Comparison of ENCODE assay signal across 8 cellular contexts in genomic region chrY:12662745-12663576, GRCh38. TPM values are rescaled to one million over a fixed set of nuclear protein-coding genes. Genes with fewer than 3 reads are reported as not detected.
DNase-seq lines count a peak whose midpoint lies in the region; ATAC-seq, FAIRE-seq and TF ChIP-seq lines count a peak whose summit lies in the region.

No MANE protein-coding gene starts in this region.

- TF ChIP-seq CTCF in PC-9 (conservative IDR thresholded peaks at IDR 0.05) = no peak
- TF ChIP-seq CTCF in esophagus squamous epithelium (IDR thresholded peaks at IDR 0.05) = no peak
- no peak for TF ChIP-seq CTCF in uterus (IDR thresholded peaks at IDR 0.05)

- DNase-seq in GM18507 (ENCODE audit: extremely low spot score, insufficient read length, low read depth) (no peak), KG1 (lab: John Stamatoyannopoulos, UW) (peak; percentile 5), memory B cell (ENCODE audit: low spot score in 2 of 2) (peak in 1 of 2 donors; percentile 34), PC-9 (no peak), esophagus squamous epithelium (lab: John Stamatoyannopoulos, UW) (no peak), uterus (no peak), aorta (no peak)
- peak; percentile 61 for DNase-seq in activated naive CD4-positive, alpha-beta T cell treated with anti-CD3 and anti-CD28 coated beads, Interleukin-2, amount 10 ng/mL, durations not matched to agents 7 days and 5 days

- peaks cover 23% of the 10 kb centered on the region for H3K36me3 Mint-ChIP-seq in activated naive CD4-positive, alpha-beta T cell treated with anti-CD3 and anti-CD28 coated beads, Interleukin-2, amount 10 ng/mL, durations not matched to agents 7 days and 5 days
- H3K36me3 Mint-ChIP-seq in memory B cell = peaks cover 3% of the 10 kb centered on the region

- peak; percentile 69 for FAIRE-seq in GM18507 (lab: Jason Lieb, UNC)

- H3K9me3 ChIP-seq in PC-9 (ENCODE audit: insufficient read depth, low read depth) (no peaks in the 10 kb centered on the region), esophagus squamous epithelium (no peaks in the 10 kb centered on the region), uterus (no peaks in the 10 kb centered on the region), aorta (ENCODE audit: control insufficient read depth, low read length) (no peaks in the 10 kb centered on the region)

- peak overlapping the region; percentile 98 for H3K4me3 Mint-ChIP-seq in activated naive CD4-positive, alpha-beta T cell treated with anti-CD3 and anti-CD28 coated beads, Interleukin-2, amount 10 ng/mL, durations not matched to agents 7 days and 5 days
- peak overlapping the region; percentile 98 for H3K4me3 Mint-ChIP-seq in memory B cell

- H3K27me3 Mint-ChIP-seq in activated naive CD4-positive, alpha-beta T cell treated with anti-CD3 and anti-CD28 coated beads, Interleukin-2, amount 10 ng/mL, durations not matched to agents 7 days and 5 days = no peaks in the 10 kb centered on the region
- H3K27me3 Mint-ChIP-seq in memory B cell = no peaks in the 10 kb centered on the region

- intact Hi-C loops in PC-9 (cut with micrococcal nuclease; ENCODE audit: unreplicated experiment) = no loop called here
- intact Hi-C loops in esophagus squamous epithelium (cut with DNase I) = no loop called here
- intact Hi-C loops in uterus (cut with DNase I; ENCODE audit: low total_unique reads) = no loop called here
- intact Hi-C loops in aorta (cut with DNase I) = no loop called here

- 0% methylated on average over 25 of the region's 40 CpGs; no CpG with 5 or more reads in 1 of the 2 donors for whole genome bisulfite sequencing in esophagus squamous epithelium, 2 donors
- 0% methylated on average over 40 of the region's 40 CpGs; no CpG with 5 or more reads in 1 of the 2 donors for WGBS in aorta, 2 donors

- TF ChIP-seq POLR2A in esophagus squamous epithelium (IDR thresholded peaks at IDR 0.05) = peak in 1 of 4 donors; percentile 19
- no peak for TF ChIP-seq POLR2A in uterus (IDR thresholded peaks at IDR 0.05)

- H3K4me1 ChIP-seq in PC-9 (replicated peaks; ENCODE audit: insufficient read depth) (no peaks in the 10 kb centered on the region), esophagus squamous epithelium (peaks cover 0 to 38% (median 0%) of the 10 kb centered on the region in 3 donors), uterus (no peaks in the 10 kb centered on the region), aorta (ENCODE audit: control insufficient read depth in 1 of 2, insufficient read depth in 2 of 2, low read length in 2 of 2) (no peaks in the 10 kb centered on the region)

- H3K9me3 Mint-ChIP-seq in activated naive CD4-positive, alpha-beta T cell treated with anti-CD3 and anti-CD28 coated beads, Interleukin-2, amount 10 ng/mL, durations not matched to agents 7 days and 5 days = no peaks in the 10 kb centered on the region
- no peaks in the 10 kb centered on the region for H3K9me3 Mint-ChIP-seq in memory B cell

- H3K4me3 ChIP-seq in PC-9 = no peak overlapping the region
- H3K4me3 ChIP-seq in esophagus squamous epithelium = peak overlapping the region in 2 of 4 donors; percentile 43 to 60
- no peak overlapping the region for H3K4me3 ChIP-seq in uterus
- H3K4me3 ChIP-seq in aorta (ENCODE audit: low read length in 2 of 2) = peak overlapping the region in 1 of 2 donors; percentile 97

- H3K27ac ChIP-seq in PC-9 (no peak overlapping the region), esophagus squamous epithelium (peak overlapping the region in 2 of 4 donors; percentile 87 to 91), uterus (no peak overlapping the region), aorta (ENCODE audit: low read depth in 1 of 2, low read length in 2 of 2) (peak overlapping the region in 1 of 2 donors; percentile 90)

- H2AFZ ChIP-seq in PC-9 = no peak overlapping the region

- H3K27ac Mint-ChIP-seq in activated naive CD4-positive, alpha-beta T cell treated with anti-CD3 and anti-CD28 coated beads, Interleukin-2, amount 10 ng/mL, durations not matched to agents 7 days and 5 days = peak overlapping the region; percentile 100
- H3K27ac Mint-ChIP-seq in memory B cell = peak overlapping the region; percentile 98

- H3K9me2 ChIP-seq in PC-9 (ENCODE audit: insufficient read depth) = no peaks in the 10 kb centered on the region

- no peaks in the 10 kb centered on the region for H3F3A ChIP-seq in PC-9 (ENCODE audit: insufficient read depth, low read depth)

- no TSS peak for BruUV-seq in PC-9 (replicated peaks; lab: Mats Ljungman, UMichigan)

- H3K79me2 ChIP-seq in PC-9 (ENCODE audit: low read depth) = no peaks in the 10 kb centered on the region

- H3K4me2 ChIP-seq in PC-9 = no peak overlapping the region

- peak; percentile 49 for ATAC-seq in memory B cell (ENCODE audit: low read depth)
- ATAC-seq in aorta (ENCODE audit: low FRiP score) = no peak

- POLR2A ChIA-PET in PC-9 (lab: Charles Lee; ENCODE audit: unreplicated experiment) = no interaction called here

- H3K27me3 ChIP-seq in PC-9 (ENCODE audit: insufficient read depth, low read depth) (no peaks in the 10 kb centered on the region), esophagus squamous epithelium (no peaks in the 10 kb centered on the region), uterus (no peaks in the 10 kb centered on the region), aorta (ENCODE audit: control insufficient read depth in 1 of 2, insufficient read depth in 2 of 2, low read length in 1 of 2) (no peaks in the 10 kb centered on the region)

- no peaks in the 10 kb centered on the region for H3K36me3 ChIP-seq in PC-9 (ENCODE audit: low read depth)
- H3K36me3 ChIP-seq in esophagus squamous epithelium = peaks cover 0 to 5% (median 0%) of the 10 kb centered on the region in 3 donors
- no peaks in the 10 kb centered on the region for H3K36me3 ChIP-seq in uterus
- H3K36me3 ChIP-seq in aorta (ENCODE audit: control insufficient read depth in 1 of 2, insufficient read depth in 2 of 2, low read length in 1 of 2) = no peaks in the 10 kb centered on the region

- CTCF ChIA-PET in activated naive CD4-positive, alpha-beta T cell treated with anti-CD3 and anti-CD28 coated beads, Interleukin-2, amount 10 ng/mL, durations not matched to agents 7 days and 5 days (lab: Charles Lee) = no interaction called here
- CTCF ChIA-PET in PC-9 (lab: Charles Lee) = no interaction called here

- H4K20me1 ChIP-seq in PC-9 (ENCODE audit: insufficient read depth) = no peaks in the 10 kb centered on the region

- H3K4me1 Mint-ChIP-seq in activated naive CD4-positive, alpha-beta T cell treated with anti-CD3 and anti-CD28 coated beads, Interleukin-2, amount 10 ng/mL, durations not matched to agents 7 days and 5 days = peaks cover 30% of the 10 kb centered on the region
- peaks cover 3% of the 10 kb centered on the region for H3K4me1 Mint-ChIP-seq in memory B cell

RNA-seq across cellular contexts. Expression of gene USP9Y, which starts 38.1 kb away (rescaled TPM):
- total RNA-seq in PC-9 (2021) = not detected in 2 replicates
- total RNA-seq in esophagus squamous epithelium = 10 to 100 TPM in 2 of 4 donors, under 1 TPM in 2; 0.06 to 31.7 (median 10.7) TPM
- total RNA-seq in uterus = not detected
- not detected for total RNA-seq in aorta
- polyA plus RNA-seq in aorta = 1 to 10 TPM in 1 of 2 donors, not detected in 1; 6.3 TPM

Comparison
In these comparisons a context has a peak if more than half of its experiments do, and no peak if none do; other contexts are left out.
1. DNase-seq: peak in KG1 (single experiment) and activated naive CD4-positive, alpha-beta T cell treated with anti-CD3 and anti-CD28 coated beads, Interleukin-2, amount 10 ng/mL, durations not matched to agents 7 days and 5 days (single experiment); none in GM18507 (single experiment), PC-9 (0 of 2), esophagus squamous epithelium (single experiment), uterus (0 of 2) and aorta (0 of 2).